ENCODE assay signal across 15 cellular contexts in the genomic region with DNA sequence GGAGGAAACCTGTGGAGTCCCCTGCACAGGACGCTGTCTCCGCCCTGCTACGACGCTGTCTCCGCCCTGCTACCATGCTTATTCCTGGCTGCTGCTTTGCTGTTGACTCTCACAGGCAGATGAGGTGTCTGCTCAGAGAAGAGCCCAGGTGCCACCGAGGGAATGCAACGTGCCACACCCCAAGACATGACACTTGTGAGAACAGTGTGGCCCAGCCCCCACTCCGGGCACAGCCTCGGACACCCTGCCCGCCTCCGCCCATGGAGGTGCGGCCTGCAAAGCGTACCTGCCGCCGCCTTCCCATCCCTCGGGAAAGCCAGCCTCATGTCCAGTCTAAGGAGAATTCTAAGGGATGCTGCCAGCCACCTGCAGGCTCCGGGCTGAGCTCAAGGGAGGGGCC. TPM values are rescaled to one million over a fixed set of nuclear protein-coding genes. Genes with fewer than 3 reads are reported as not detected.
"Had no signal": no experiment of that assay in that cellular context is flagged by ENCODE, and none has a peak within 500 bp of the region (broad histone marks: within the 10 kb centered on the region; RNA-seq: fewer than 3 reads in every experiment).

No MANE protein-coding gene starts in this region.

- H3K27ac Mint-ChIP-seq: activated CD4-positive, alpha-beta memory T cell treated with anti-CD3 and anti-CD28 coated beads, Interleukin-2, amount 10 ng/mL, durations not matched to agents 7 days and 5 days; activated T-cell treated with anti-CD3 and anti-CD28 coated beads, Interleukin-2, amount 50 U/mL, for 24 hours; effector memory CD8-positive, alpha-beta T cell; mesothelial cell of epicardium; stimulated activated naive CD8-positive, alpha-beta T cell treated with anti-CD3 and anti-CD28 coated beads, Interleukin-15, amount 100 ng/mL, for 72 hours; type B pancreatic cell had no signal

- H3K4me3 Mint-ChIP-seq: activated CD4-positive, alpha-beta memory T cell treated with anti-CD3 and anti-CD28 coated beads, Interleukin-2, amount 10 ng/mL, durations not matched to agents 7 days and 5 days; activated naive CD4-positive, alpha-beta T cell treated with anti-CD3 and anti-CD28 coated beads, Interleukin-2, amount 10 ng/mL, durations not matched to agents 7 days and 5 days; activated T-cell treated with anti-CD3 and anti-CD28 coated beads, Interleukin-2, amount 50 U/mL, for 24 hours; effector memory CD8-positive, alpha-beta T cell; mesothelial cell of epicardium; neural crest cell; stimulated activated naive CD8-positive, alpha-beta T cell treated with anti-CD3 and anti-CD28 coated beads, Interleukin-15, amount 100 ng/mL, for 72 hours; type B pancreatic cell had no signal

- H3K27me3 Mint-ChIP-seq: activated CD4-positive, alpha-beta memory T cell treated with anti-CD3 and anti-CD28 coated beads, Interleukin-2, amount 10 ng/mL, durations not matched to agents 7 days and 5 days; activated T-cell treated with anti-CD3 and anti-CD28 coated beads, Interleukin-2, amount 50 U/mL, for 24 hours; effector memory CD8-positive, alpha-beta T cell; stimulated activated naive CD8-positive, alpha-beta T cell treated with anti-CD3 and anti-CD28 coated beads, Interleukin-15, amount 100 ng/mL, for 72 hours; type B pancreatic cell had no signal

- H3K4me3 ChIP-seq: heart left ventricle, lower lobe of right lung, pancreas had no signal

- H3K4me1 ChIP-seq: pancreas had no signal

- H3K36me3 ChIP-seq: heart left ventricle, lower lobe of right lung, pancreas had no signal

- H3K4me1 Mint-ChIP-seq: neural crest cell had no signal

- H3K9me3 Mint-ChIP-seq: activated T-cell treated with anti-CD3 and anti-CD28 coated beads, Interleukin-2, amount 50 U/mL, for 24 hours; effector memory CD8-positive, alpha-beta T cell; mesothelial cell of epicardium; neural crest cell; stimulated activated naive CD8-positive, alpha-beta T cell treated with anti-CD3 and anti-CD28 coated beads, Interleukin-15, amount 100 ng/mL, for 72 hours; type B pancreatic cell had no signal

- H3K27me3 ChIP-seq: pancreas had no signal

- H3K36me3 Mint-ChIP-seq: mesothelial cell of epicardium, type B pancreatic cell had no signal

- DNase-seq: activated CD4-positive, alpha-beta memory T cell treated with anti-CD3 and anti-CD28 coated beads, Interleukin-2, amount 10 ng/mL, durations not matched to agents 7 days and 5 days; activated CD4-positive, alpha-beta T cell treated with anti-CD3 and anti-CD28 coated beads for 4 hours; activated naive CD4-positive, alpha-beta T cell treated with anti-CD3 and anti-CD28 coated beads, Interleukin-2, amount 10 ng/mL, durations not matched to agents 7 days and 5 days; activated T-cell treated with anti-CD3 and anti-CD28 coated beads, Interleukin-2, amount 50 U/mL, for 24 hours; dermis blood vessel endothelial cell; effector memory CD8-positive, alpha-beta T cell; heart left ventricle; lower lobe of right lung; pancreas; stimulated activated naive CD8-positive, alpha-beta T cell treated with anti-CD3 and anti-CD28 coated beads, Interleukin-15, amount 100 ng/mL, for 72 hours had no signal

- H3K27ac ChIP-seq: epithelial cell of prostate, heart left ventricle, lower lobe of right lung, pancreas had no signal

- H3K9me3 ChIP-seq: heart left ventricle, lower lobe of right lung, pancreas had no signal

RNA-seq across cellular contexts. Expression of gene COL9A3, which starts 36.2 kb away (rescaled TPM):
- total RNA-seq: activated CD4-positive, alpha-beta memory T cell treated with anti-CD3 and anti-CD28 coated beads, Interleukin-2, amount 10 ng/mL, durations not matched to agents 7 days and 5 days; myocyte had no signal
